9 cellular contexts compared by ENCODE assay signal in genomic region chr9:131642496-131643083, GRCh38.
DNase-seq lines count a peak whose midpoint lies in the region; TF ChIP-seq lines count a peak whose summit lies in the region.
"Had no signal": no experiment of that assay in that cellular context is flagged by ENCODE, and none has a peak within 500 bp of the region (broad histone marks: within the 10 kb centered on the region; RNA-seq: fewer than 3 reads in every experiment).

No MANE protein-coding gene starts in this region.

- no peak for TF ChIP-seq EP300 in tibial nerve (IDR thresholded peaks at IDR 0.05)

- H3K9me3 ChIP-seq in Peyer's patch (no peaks in the 10 kb centered on the region), tibial nerve (no peaks in the 10 kb centered on the region)

- H3K9me3 Mint-ChIP-seq in endothelial cell (ENCODE audit: unreplicated experiment) (no peaks in the 10 kb centered on the region), type B pancreatic cell (no peaks in the 10 kb centered on the region)

- H3K36me3 ChIP-seq in Peyer's patch (peaks cover 0 to 33% (median 0%) of the 10 kb centered on the region in 3 donors), tibial nerve (peaks cover 0 to 43% (median 0%) of the 10 kb centered on the region in 3 donors)

- no peak for TF ChIP-seq POLR2A in Peyer's patch (IDR thresholded peaks at IDR 0.05)
- TF ChIP-seq POLR2A in tibial nerve (IDR thresholded peaks at IDR 0.05): no peak

- H3K27me3 Mint-ChIP-seq in endothelial cell (ENCODE audit: unreplicated experiment): peaks cover 4% of the 10 kb centered on the region
- no peaks in the 10 kb centered on the region for H3K27me3 Mint-ChIP-seq in type B pancreatic cell

- peak overlapping the region; percentile 25 for H3K27ac Mint-ChIP-seq in endothelial cell (ENCODE audit: unreplicated experiment)
- no peak overlapping the region for H3K27ac Mint-ChIP-seq in type B pancreatic cell

- peak overlapping the region in 3 of 4 donors; percentile 48 to 76 (median 62) for H3K27ac ChIP-seq in Peyer's patch
- H3K27ac ChIP-seq in tibial nerve: peak overlapping the region in 3 of 4 donors; percentile 1 to 54 (median 3)

- H3K4me1 Mint-ChIP-seq in endothelial cell (ENCODE audit: unreplicated experiment) (peaks cover 36% of the 10 kb centered on the region), type B pancreatic cell (ENCODE audit: unreplicated experiment) (peaks cover 13% of the 10 kb centered on the region)

- H3K4me3 Mint-ChIP-seq in endothelial cell (ENCODE audit: unreplicated experiment): peak overlapping the region; percentile 44
- H3K4me3 Mint-ChIP-seq in type B pancreatic cell: no peak overlapping the region

- peaks cover 58% of the 10 kb centered on the region for H3K36me3 Mint-ChIP-seq in endothelial cell (ENCODE audit: low read depth, unreplicated experiment)
- peaks cover 15% of the 10 kb centered on the region for H3K36me3 Mint-ChIP-seq in type B pancreatic cell

- H3K27me3 ChIP-seq in Peyer's patch (no peaks in the 10 kb centered on the region), tibial nerve (no peaks in the 10 kb centered on the region)

- peak; percentile 66 for DNase-seq in activated naive CD4-positive, alpha-beta T cell treated with Interleukin-2 at 50 U/mL for 16 hours
- no peak for DNase-seq in activated naive CD4-positive, alpha-beta T cell (lab: John Stamatoyannopoulos, UW)
- DNase-seq in Peyer's patch: no peak
- DNase-seq in endothelial cell (ENCODE audit: low spot score): no peak
- no peak for DNase-seq in tibial nerve (ENCODE audit: low spot score in 2 of 2)
- DNase-seq in NCI-H1930 (lab: John Stamatoyannopoulos, UW): no peak
- no peak for DNase-seq in cerebellar nuclear complex (lab: John Stamatoyannopoulos, UW)
- DNase-seq in type B pancreatic cell (ENCODE audit: extremely low spot score, unreplicated experiment): no peak

- peaks cover 0 to 23% (median 0%) of the 10 kb centered on the region in 4 donors for H3K4me1 ChIP-seq in Peyer's patch
- peaks cover 0 to 15% (median 7%) of the 10 kb centered on the region in 4 donors for H3K4me1 ChIP-seq in tibial nerve

- WGBS in tibial nerve, 2 donors: 90 to 96% methylated on average over 13 of the region's 13 CpGs

- H3K4me3 ChIP-seq in Peyer's patch (no peak overlapping the region), tibial nerve (no peak overlapping the region)
- H3K4me3 ChIP-seq: K562 had no signal

- no peak for TF ChIP-seq CTCF in Peyer's patch (IDR thresholded peaks at IDR 0.05)
- no peak for TF ChIP-seq CTCF in endothelial cell (IDR thresholded peaks at IDR 0.05; ENCODE audit: unreplicated experiment)
- TF ChIP-seq CTCF in tibial nerve (IDR thresholded peaks at IDR 0.05): no peak
- TF ChIP-seq CTCF in type B pancreatic cell (conservative IDR thresholded peaks at IDR 0.05): no peak
